16 cellular contexts compared by ENCODE assay signal in genomic region chr14:99181246-99181645, GRCh38.
DNase-seq lines count a peak whose midpoint lies in the region; ATAC-seq and TF ChIP-seq lines count a peak whose summit lies in the region.
"Had no signal": no experiment of that assay in that cellular context is flagged by ENCODE, and none has a peak within 500 bp of the region (broad histone marks: within the 10 kb centered on the region; RNA-seq: fewer than 3 reads in every experiment).

No MANE protein-coding gene starts in this region.

- H3K23ac ChIP-seq in neuronal stem cell (ENCODE audit: low read depth, low read length, poor library complexity), result no peak overlapping the region

- intact Hi-C loops in activated CD4-positive, alpha-beta T cell treated with anti-CD3 and anti-CD28 coated beads, Interleukin-2, amount 10 ng/mL, durations not matched to agents 24 days and 14 days (cut with micrococcal nuclease), result no loop called here
- intact Hi-C loops in activated T-helper 2 cell treated with anti-CD3 and anti-CD28 coated beads, Interferon-gamma antibody, Interleukin-2, Interleukin-4, amounts not matched to agents 10 μg/mL and 5 μg/mL and 100 μg/mL, durations not matched to agents 14 hours and 24 hours and 36 hours (cut with micrococcal nuclease), result loop anchor here (10.0 kb wide), 1 partner anchor 1726 kb away; no protein-coding TSS in a partner anchor
- intact Hi-C loops in uterus (cut with DNase I; ENCODE audit: low total_unique reads), result no loop called here

- POLR2A ChIA-PET in CD8-positive, alpha-beta memory T cell (lab: Charles Lee), result no interaction called here

- no peaks in the 10 kb centered on the region for H3K27me3 ChIP-seq in CD8-positive, alpha-beta memory T cell (ENCODE audit: insufficient read depth, low read length, poor library complexity, severe bottlenecking)
- peaks cover 0 to 8% (median 0%) of the 10 kb centered on the region in 3 experiments for H3K27me3 ChIP-seq in neuronal stem cell (ENCODE audit: control insufficient read depth in 3 of 3, insufficient read depth in 3 of 3, low read depth in 1 of 3, low read length in 3 of 3)
- no peaks in the 10 kb centered on the region for H3K27me3 ChIP-seq in uterus
- H3K27me3 ChIP-seq: ovary had no signal

- peak overlapping the region; percentile 64 for H3K9ac ChIP-seq in neuronal stem cell (ENCODE audit: low read depth, low read length, poor library complexity)

- H3K36me3 Mint-ChIP-seq in activated CD4-positive, alpha-beta T cell treated with anti-CD3 and anti-CD28 coated beads, Interleukin-2, amount 10 ng/mL, durations not matched to agents 24 days and 14 days (ENCODE audit: low read depth), result peaks cover 47% of the 10 kb centered on the region
- H3K36me3 Mint-ChIP-seq in CD8-positive, alpha-beta memory T cell, result peaks cover 9 to 87% (median 18%) of the 10 kb centered on the region in 3 donors
- H3K36me3 Mint-ChIP-seq in activated T-helper 2 cell treated with anti-CD3 and anti-CD28 coated beads, Interferon-gamma antibody, Interleukin-2, Interleukin-4, amounts not matched to agents 10 μg/mL and 5 μg/mL and 100 μg/mL, durations not matched to agents 14 hours and 24 hours and 36 hours (ENCODE audit: low read depth), result peaks cover 61% of the 10 kb centered on the region

- TF ChIP-seq CTCF in uterus (IDR thresholded peaks at IDR 0.05), result no peak

- no peak overlapping the region for H2AK5ac ChIP-seq in neuronal stem cell (ENCODE audit: low read depth, low read length)

- H3K4me1 Mint-ChIP-seq in activated CD4-positive, alpha-beta T cell treated with anti-CD3 and anti-CD28 coated beads, Interleukin-2, amount 10 ng/mL, durations not matched to agents 24 days and 14 days, result peaks cover 85% of the 10 kb centered on the region
- H3K4me1 Mint-ChIP-seq in CD8-positive, alpha-beta memory T cell, result peaks cover 84 to 98% (median 93%) of the 10 kb centered on the region in 3 donors
- peaks cover 71% of the 10 kb centered on the region for H3K4me1 Mint-ChIP-seq in activated T-helper 2 cell treated with anti-CD3 and anti-CD28 coated beads, Interferon-gamma antibody, Interleukin-2, Interleukin-4, amounts not matched to agents 10 μg/mL and 5 μg/mL and 100 μg/mL, durations not matched to agents 14 hours and 24 hours and 36 hours (ENCODE audit: low read depth)

- H3K4me3 ChIP-seq in CD8-positive, alpha-beta memory T cell (ENCODE audit: low read length), result no peak overlapping the region
- H3K4me3 ChIP-seq in neuronal stem cell (ENCODE audit: low read length in 2 of 2) (no peak overlapping the region), uterus (no peak overlapping the region)
- H3K4me3 ChIP-seq: ovary had no signal

- CTCF ChIA-PET in CD8-positive, alpha-beta memory T cell (lab: Charles Lee), result no interaction called here

- H4K91ac ChIP-seq in neuronal stem cell (ENCODE audit: low read depth, low read length, poor library complexity), result no peak overlapping the region

- peaks cover 80% of the 10 kb centered on the region for H3K4me1 ChIP-seq in CD8-positive, alpha-beta memory T cell (ENCODE audit: insufficient read depth, low read length)
- no peaks in the 10 kb centered on the region for H3K4me1 ChIP-seq in neuronal stem cell (ENCODE audit: control insufficient read depth in 2 of 2, insufficient read depth in 1 of 2, low read depth in 1 of 2, low read length in 2 of 2)
- no peaks in the 10 kb centered on the region for H3K4me1 ChIP-seq in uterus

- peak overlapping the region; percentile 49 for H3K4me3 Mint-ChIP-seq in activated CD4-positive, alpha-beta T cell treated with anti-CD3 and anti-CD28 coated beads, Interleukin-2, amount 10 ng/mL, durations not matched to agents 24 days and 14 days
- peak overlapping the region in 5 of 7 donors; percentile 29 to 75 (median 58) for H3K4me3 Mint-ChIP-seq in CD8-positive, alpha-beta memory T cell
- no peak overlapping the region for H3K4me3 Mint-ChIP-seq in activated T-helper 2 cell treated with anti-CD3 and anti-CD28 coated beads, Interferon-gamma antibody, Interleukin-2, Interleukin-4, amounts not matched to agents 10 μg/mL and 5 μg/mL and 100 μg/mL, durations not matched to agents 14 hours and 24 hours and 36 hours (ENCODE audit: low read depth)
- H3K4me3 Mint-ChIP-seq: brain had no signal

- H4K8ac ChIP-seq in neuronal stem cell (ENCODE audit: low read depth, low read length), result no peak overlapping the region

- TF ChIP-seq POLR2A in uterus (IDR thresholded peaks at IDR 0.05), result no peak

- no peaks in the 10 kb centered on the region for H3K79me1 ChIP-seq in neuronal stem cell (ENCODE audit: low read depth, low read length)

- no peak overlapping the region for H2BK5ac ChIP-seq in neuronal stem cell (ENCODE audit: low read length)

- no peak for ATAC-seq in HG02981 (IDR thresholded peaks at IDR 0.05; ENCODE audit: unreplicated experiment)
- ATAC-seq: right cardiac atrium, SK-N-SH treated with all-trans-retinoic acid at 6 μM for 48 hours had no signal

- no peaks in the 10 kb centered on the region for H3K27me3 Mint-ChIP-seq in activated CD4-positive, alpha-beta T cell treated with anti-CD3 and anti-CD28 coated beads, Interleukin-2, amount 10 ng/mL, durations not matched to agents 24 days and 14 days
- H3K27me3 Mint-ChIP-seq in CD8-positive, alpha-beta memory T cell, result peaks cover 0 to 2% of the 10 kb centered on the region in 2 donors
- no peaks in the 10 kb centered on the region for H3K27me3 Mint-ChIP-seq in activated T-helper 2 cell treated with anti-CD3 and anti-CD28 coated beads, Interferon-gamma antibody, Interleukin-2, Interleukin-4, amounts not matched to agents 10 μg/mL and 5 μg/mL and 100 μg/mL, durations not matched to agents 14 hours and 24 hours and 36 hours (ENCODE audit: low read depth)

- no peak overlapping the region for H3K14ac ChIP-seq in neuronal stem cell (ENCODE audit: low read length)

- H2BK12ac ChIP-seq in neuronal stem cell (ENCODE audit: low read length), result no peak overlapping the region

- peak overlapping the region; percentile 15 for H3K18ac ChIP-seq in neuronal stem cell (ENCODE audit: low read length)

- H3K36me3 ChIP-seq in CD8-positive, alpha-beta memory T cell (ENCODE audit: insufficient read depth, low read length), result peaks cover 12% of the 10 kb centered on the region
- no peaks in the 10 kb centered on the region for H3K36me3 ChIP-seq in neuronal stem cell (replicated peaks in 1 of 2; ENCODE audit: control insufficient read depth in 2 of 2, insufficient read depth in 2 of 2, low read length in 2 of 2)
- no peaks in the 10 kb centered on the region for H3K36me3 ChIP-seq in uterus
- H3K36me3 ChIP-seq: ovary had no signal

- WGBS in neuronal stem cell (ENCODE audit: extremely low coverage in 2 of 2, insufficient read length in 2 of 2, insufficient replicate concordance in 1 of 2), 2 donors, result no CpG with 5 or more reads among the region's 11 CpGs

- H3K27ac Mint-ChIP-seq in activated CD4-positive, alpha-beta T cell treated with anti-CD3 and anti-CD28 coated beads, Interleukin-2, amount 10 ng/mL, durations not matched to agents 24 days and 14 days, result peak overlapping the region; percentile 93
- peak overlapping the region in 7 of 8 donors; percentile 72 to 96 (median 91) for H3K27ac Mint-ChIP-seq in CD8-positive, alpha-beta memory T cell
- peak overlapping the region; percentile 72 for H3K27ac Mint-ChIP-seq in activated T-helper 2 cell treated with anti-CD3 and anti-CD28 coated beads, Interferon-gamma antibody, Interleukin-2, Interleukin-4, amounts not matched to agents 10 μg/mL and 5 μg/mL and 100 μg/mL, durations not matched to agents 14 hours and 24 hours and 36 hours

- no peak for DNase-seq in activated CD4-positive, alpha-beta T cell treated with anti-CD3 and anti-CD28 coated beads, Interleukin-2, amount 10 ng/mL, durations not matched to agents 24 days and 14 days
- no peak for DNase-seq in activated CD4-positive, alpha-beta T cell treated with anti-CD3 and anti-CD28 coated beads, Interleukin-2, amount 50 U/mL, for 48 hours
- DNase-seq in CD8-positive, alpha-beta memory T cell, result peak in 2 of 5 donors; percentile 45 to 48
- no peak for DNase-seq in activated T-helper 2 cell treated with anti-CD3 and anti-CD28 coated beads, Interferon-gamma antibody, Interleukin-2, Interleukin-4, amounts not matched to agents 10 μg/mL and 5 μg/mL and 100 μg/mL, durations not matched to agents 14 hours and 24 hours and 36 hours (ENCODE audit: low spot score)
- DNase-seq in neuronal stem cell (ENCODE audit: low spot score), result no peak
- no peak for DNase-seq in NCI-H1436 (lab: John Stamatoyannopoulos, UW)
- no peak for DNase-seq in uterus
- DNase-seq: HCEC 1CT, kidney glomerular epithelial cell, NCI-H1092 treated with DMSO at 0.1 percent for 48 hours, ovary, right cardiac atrium, RPMI8226 had no signal

- H3K27ac ChIP-seq in CD8-positive, alpha-beta memory T cell (ENCODE audit: low read depth, low read length), result no peak overlapping the region
- H3K27ac ChIP-seq in neuronal stem cell (replicated peaks; ENCODE audit: low read length) (no peak overlapping the region), uterus (no peak overlapping the region)
- H3K27ac ChIP-seq: ovary had no signal

- H2AFZ ChIP-seq in neuronal stem cell (ENCODE audit: low read length), result no peak overlapping the region

- no peak overlapping the region for H3K4ac ChIP-seq in neuronal stem cell (ENCODE audit: low read length)

- H3K9me3 ChIP-seq in CD8-positive, alpha-beta memory T cell (ENCODE audit: low read length), result no peaks in the 10 kb centered on the region
- H3K9me3 ChIP-seq in neuronal stem cell (replicated peaks in 1 of 2; ENCODE audit: control insufficient read depth in 2 of 2, insufficient read depth in 1 of 2, low read depth in 1 of 2, low read length in 2 of 2) (no peaks in the 10 kb centered on the region), uterus (no peaks in the 10 kb centered on the region)
- H3K9me3 ChIP-seq: ovary had no signal

- H2BK120ac ChIP-seq in neuronal stem cell (ENCODE audit: low read depth, low read length), result no peak overlapping the region

- no peaks in the 10 kb centered on the region for H3K9me3 Mint-ChIP-seq in activated CD4-positive, alpha-beta T cell treated with anti-CD3 and anti-CD28 coated beads, Interleukin-2, amount 10 ng/mL, durations not matched to agents 24 days and 14 days
- no peaks in the 10 kb centered on the region for H3K9me3 Mint-ChIP-seq in CD8-positive, alpha-beta memory T cell
- no peaks in the 10 kb centered on the region for H3K9me3 Mint-ChIP-seq in activated T-helper 2 cell treated with anti-CD3 and anti-CD28 coated beads, Interferon-gamma antibody, Interleukin-2, Interleukin-4, amounts not matched to agents 10 μg/mL and 5 μg/mL and 100 μg/mL, durations not matched to agents 14 hours and 24 hours and 36 hours

- H2BK15ac ChIP-seq in neuronal stem cell (ENCODE audit: low read length), result no peak overlapping the region

- no peak overlapping the region for H3K4me2 ChIP-seq in neuronal stem cell (ENCODE audit: insufficient read depth, low read length, poor library complexity, severe bottlenecking)
